1 cellular context compared by ENCODE assay signal in genomic region chrX:150984164-150984824, GRCh38.
TF ChIP-seq lines count a peak whose summit lies in the region.

No MANE protein-coding gene starts in this region.

TF ChIP-seq in GM12878, 131 proteins besides CTCF, POLR2A, EP300 and RAD21 (continued from another document):
- TF ChIP-seq REST (IDR thresholded peaks at IDR 0.05; ENCODE audit: low read depth, low read length) (no peak), MEF2B (IDR thresholded peaks at IDR 0.05; ENCODE audit: partially characterized antibody, poor library complexity, severe bottlenecking) (no peak), RCOR1 (conservative IDR thresholded peaks at IDR 0.05; ENCODE audit: low read depth, low read length) (no peak), PBX3 (IDR thresholded peaks at IDR 0.05; ENCODE audit: insufficient replicate concordance, low read depth, low read length) (no peak), USF1 (IDR thresholded peaks at IDR 0.05; ENCODE audit: borderline replicate concordance, extremely low read length, insufficient read depth, low read depth, low read length) (no peak), MEF2A (IDR thresholded peaks at IDR 0.05; ENCODE audit: insufficient read depth, low read depth, low read length) (no peak), ZBED1 (IDR thresholded peaks at IDR 0.05; ENCODE audit: borderline replicate concordance) (no peak), FOXK2 (IDR thresholded peaks at IDR 0.05) (no peak), SMC3 (IDR thresholded peaks at IDR 0.05; ENCODE audit: borderline replicate concordance, low read length) (no peak), POLR2AphosphoS5 (IDR thresholded peaks at IDR 0.05; ENCODE audit: low read length) (no peak), MYC (IDR thresholded peaks at IDR 0.05; ENCODE audit: insufficient read depth, insufficient read length, insufficient replicate concordance, low read length, severe bottlenecking) (no peak), ZBTB33 (IDR thresholded peaks at IDR 0.05) (no peak), SMAD1 (IDR thresholded peaks at IDR 0.05; ENCODE audit: low read depth, partially characterized antibody) (no peak), YY1 (IDR thresholded peaks at IDR 0.05; ENCODE audit: low read depth, low read length) (peak; percentile 35; the same call in 1 of the 2 replicates), RUNX3 (IDR thresholded peaks at IDR 0.05; ENCODE audit: low read length) (no peak), ATF7 (IDR thresholded peaks at IDR 0.05; ENCODE audit: low read depth) (no peak), ELK1 (IDR thresholded peaks at IDR 0.05; ENCODE audit: low read depth, low read length) (no peak), STAT3 (IDR thresholded peaks at IDR 0.05; ENCODE audit: low read depth, low read length) (no peak), IKZF1 (conservative IDR thresholded peaks at IDR 0.05) (0 out of 2 replicates have a peak, but pooled peaks have one; percentile 11), SKIL (IDR thresholded peaks at IDR 0.05; ENCODE audit: low read depth, poor library complexity, severe bottlenecking) (no peak), TAF1 (IDR thresholded peaks at IDR 0.05; ENCODE audit: borderline replicate concordance, low read depth, low read length) (no peak), ZNF24 (IDR thresholded peaks at IDR 0.05) (no peak), CHD4 (IDR thresholded peaks at IDR 0.05) (no peak), TCF12 (IDR thresholded peaks at IDR 0.05; ENCODE audit: low read depth, low read length) (no peak), NKRF (conservative IDR thresholded peaks at IDR 0.05) (peak; percentile 77)
